ENCODE assay signal across 8 cellular contexts in the genomic region with DNA sequence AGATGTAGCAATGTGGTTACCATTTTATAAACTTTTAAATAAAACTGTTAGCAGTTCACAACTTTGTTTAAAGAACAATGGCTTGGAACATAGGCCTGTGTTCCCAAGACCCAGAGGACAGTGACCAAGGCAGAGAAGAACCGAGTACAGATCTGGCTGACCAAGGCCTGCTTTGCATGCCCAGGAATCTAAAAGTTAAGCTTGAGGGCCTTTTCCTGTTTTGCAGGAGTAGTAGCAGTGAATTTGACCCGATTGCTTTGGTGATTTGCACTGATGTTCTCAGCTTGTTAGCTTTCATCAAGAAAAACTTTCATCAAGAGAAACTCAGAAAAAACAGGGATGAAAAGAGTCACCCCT. TPM values are rescaled to one million over a fixed set of nuclear protein-coding genes. Genes with fewer than 3 reads are reported as not detected.
DNase-seq lines count a peak whose midpoint lies in the region; ATAC-seq and TF ChIP-seq lines count a peak whose summit lies in the region.
"Had no signal": no experiment of that assay in that cellular context is flagged by ENCODE, and none has a peak within 500 bp of the region (broad histone marks: within the 10 kb centered on the region; RNA-seq: fewer than 3 reads in every experiment).

No MANE protein-coding gene starts in this region.

- H3K9me2 ChIP-seq in GM23338 (ENCODE audit: insufficient read depth), result no peaks in the 10 kb centered on the region

- TF ChIP-seq CTCF in GM23338 (conservative IDR thresholded peaks at IDR 0.05; ENCODE audit: low read depth in 2 of 2), result no peak

- H3K4me1 Mint-ChIP-seq in GM23338, result peaks cover 34% of the 10 kb centered on the region; the same call in 2 of the 3 replicates

- no peaks in the 10 kb centered on the region for H4K20me1 ChIP-seq in GM23338 (replicated peaks; ENCODE audit: insufficient read depth)

- H3K4me3 ChIP-seq in GM23338 (no peak overlapping the region), rectal smooth muscle tissue (ENCODE audit: low read length) (no peak overlapping the region), MG63 (no peak overlapping the region)

- no peaks in the 10 kb centered on the region; the same call in 2 of the 3 replicates for H3K36me3 Mint-ChIP-seq in GM23338 (ENCODE audit: low read depth)

- peaks cover 1% of the 10 kb centered on the region for H3K27me3 Mint-ChIP-seq in GM23338 (ENCODE audit: insufficient read depth, low read depth, poor library complexity)
- H3K27me3 Mint-ChIP-seq: naive thymus-derived CD8-positive, alpha-beta T cell had no signal

- H3F3A ChIP-seq in GM23338 (replicated peaks; ENCODE audit: low read depth), result no peaks in the 10 kb centered on the region

- H3K4me3 Mint-ChIP-seq in GM23338, result no peak overlapping the region
- H3K4me3 Mint-ChIP-seq: naive thymus-derived CD8-positive, alpha-beta T cell had no signal

- H3K36me3 ChIP-seq in GM23338 (ENCODE audit: insufficient read depth) (no peaks in the 10 kb centered on the region), rectal smooth muscle tissue (ENCODE audit: control insufficient read depth, insufficient read depth, low read length) (no peaks in the 10 kb centered on the region), MG63 (no peaks in the 10 kb centered on the region)

- no peak overlapping the region for H3K9ac ChIP-seq in rectal smooth muscle tissue (ENCODE audit: low read length)

- no peaks in the 10 kb centered on the region for H3K9me3 ChIP-seq in MG63

- no peak overlapping the region for H2AFZ ChIP-seq in GM23338

- no peak overlapping the region for H3K4me2 ChIP-seq in GM23338

- H3K27ac ChIP-seq in GM23338 (ENCODE audit: low read depth) (no peak overlapping the region), rectal smooth muscle tissue (ENCODE audit: low read depth, low read length) (peak overlapping the region; percentile 3)

- ATAC-seq in GM19025 (IDR thresholded peaks at IDR 0.05; ENCODE audit: low read depth, unreplicated experiment), result peak; percentile 30
- ATAC-seq in GM23338, result no peak
- peak; percentile 18 for ATAC-seq in HG03565 (IDR thresholded peaks at IDR 0.05; ENCODE audit: unreplicated experiment)
- ATAC-seq: naive thymus-derived CD8-positive, alpha-beta T cell had no signal

- H3K4me1 ChIP-seq in GM23338 (ENCODE audit: insufficient read depth), result 0 out of 2 replicates have a peak, but pooled peaks cover 7% of the 10 kb centered on the region
- peaks cover 40% of the 10 kb centered on the region for H3K4me1 ChIP-seq in rectal smooth muscle tissue (ENCODE audit: control insufficient read depth, insufficient read depth, low read length)

- H3K79me2 ChIP-seq in GM23338 (replicated peaks; ENCODE audit: insufficient read depth), result no peaks in the 10 kb centered on the region

- DNase-seq in GM23338 (ENCODE audit: low spot score), result no peak
- DNase-seq in kidney tubule cell (ENCODE audit: low spot score), result no peak
- no peak for DNase-seq in T-helper 2 cell
- DNase-seq in MG63, result no peak
- DNase-seq: naive thymus-derived CD8-positive, alpha-beta T cell had no signal

- no peaks in the 10 kb centered on the region for H3K9me3 Mint-ChIP-seq in GM23338

- peak overlapping the region; percentile 11; the same call in 1 of the 2 replicates for H3K27ac Mint-ChIP-seq in GM23338
- H3K27ac Mint-ChIP-seq: naive thymus-derived CD8-positive, alpha-beta T cell had no signal

- H3K27me3 ChIP-seq in GM23338 (ENCODE audit: insufficient read depth) (no peaks in the 10 kb centered on the region), rectal smooth muscle tissue (ENCODE audit: control insufficient read depth, insufficient read depth, low read length) (no peaks in the 10 kb centered on the region), MG63 (no peaks in the 10 kb centered on the region)

TF ChIP-seq in GM23338, 12 proteins besides CTCF, POLR2A, EP300 and RAD21 (continues in another document):
- TF ChIP-seq, protein P1, sequence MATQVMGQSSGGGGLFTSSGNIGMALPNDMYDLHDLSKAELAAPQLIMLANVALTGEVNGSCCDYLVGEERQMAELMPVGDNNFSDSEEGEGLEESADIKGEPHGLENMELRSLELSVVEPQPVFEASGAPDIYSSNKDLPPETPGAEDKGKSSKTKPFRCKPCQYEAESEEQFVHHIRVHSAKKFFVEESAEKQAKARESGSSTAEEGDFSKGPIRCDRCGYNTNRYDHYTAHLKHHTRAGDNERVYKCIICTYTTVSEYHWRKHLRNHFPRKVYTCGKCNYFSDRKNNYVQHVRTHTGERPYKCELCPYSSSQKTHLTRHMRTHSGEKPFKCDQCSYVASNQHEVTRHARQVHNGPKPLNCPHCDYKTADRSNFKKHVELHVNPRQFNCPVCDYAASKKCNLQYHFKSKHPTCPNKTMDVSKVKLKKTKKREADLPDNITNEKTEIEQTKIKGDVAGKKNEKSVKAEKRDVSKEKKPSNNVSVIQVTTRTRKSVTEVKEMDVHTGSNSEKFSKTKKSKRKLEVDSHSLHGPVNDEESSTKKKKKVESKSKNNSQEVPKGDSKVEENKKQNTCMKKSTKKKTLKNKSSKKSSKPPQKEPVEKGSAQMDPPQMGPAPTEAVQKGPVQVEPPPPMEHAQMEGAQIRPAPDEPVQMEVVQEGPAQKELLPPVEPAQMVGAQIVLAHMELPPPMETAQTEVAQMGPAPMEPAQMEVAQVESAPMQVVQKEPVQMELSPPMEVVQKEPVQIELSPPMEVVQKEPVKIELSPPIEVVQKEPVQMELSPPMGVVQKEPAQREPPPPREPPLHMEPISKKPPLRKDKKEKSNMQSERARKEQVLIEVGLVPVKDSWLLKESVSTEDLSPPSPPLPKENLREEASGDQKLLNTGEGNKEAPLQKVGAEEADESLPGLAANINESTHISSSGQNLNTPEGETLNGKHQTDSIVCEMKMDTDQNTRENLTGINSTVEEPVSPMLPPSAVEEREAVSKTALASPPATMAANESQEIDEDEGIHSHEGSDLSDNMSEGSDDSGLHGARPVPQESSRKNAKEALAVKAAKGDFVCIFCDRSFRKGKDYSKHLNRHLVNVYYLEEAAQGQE (IDR thresholded peaks at IDR 0.05; ENCODE audit: unreplicated experiment), result no peak
- TF ChIP-seq EZH2phosphoT487 (IDR thresholded peaks at IDR 0.05; ENCODE audit: unreplicated experiment), result no peak
- no peak for TF ChIP-seq STAT1 (IDR thresholded peaks at IDR 0.05; ENCODE audit: unreplicated experiment)
- TF ChIP-seq, protein P2, sequence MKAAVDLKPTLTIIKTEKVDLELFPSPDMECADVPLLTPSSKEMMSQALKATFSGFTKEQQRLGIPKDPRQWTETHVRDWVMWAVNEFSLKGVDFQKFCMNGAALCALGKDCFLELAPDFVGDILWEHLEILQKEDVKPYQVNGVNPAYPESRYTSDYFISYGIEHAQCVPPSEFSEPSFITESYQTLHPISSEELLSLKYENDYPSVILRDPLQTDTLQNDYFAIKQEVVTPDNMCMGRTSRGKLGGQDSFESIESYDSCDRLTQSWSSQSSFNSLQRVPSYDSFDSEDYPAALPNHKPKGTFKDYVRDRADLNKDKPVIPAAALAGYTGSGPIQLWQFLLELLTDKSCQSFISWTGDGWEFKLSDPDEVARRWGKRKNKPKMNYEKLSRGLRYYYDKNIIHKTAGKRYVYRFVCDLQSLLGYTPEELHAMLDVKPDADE (IDR thresholded peaks at IDR 0.05), result no peak

RNA-seq across cellular contexts. Expression of a gene that starts 9.9 kb away (rescaled TPM):
- not detected in 2 replicates for total RNA-seq in GM23338 (2014; rRNA removed; shearing (Covaris generic))
- 1.3 and 1.6 TPM in 2 replicates for polyA plus RNA-seq in GM23338 (2016; fragmentation: Nextera tagmentation; extraction: Ambion mirVana)
- 19.9 and 31.5 TPM in 2 replicates for total RNA-seq in MG63 (2014; rRNA removed; shearing (Covaris generic); ENCODE audit: low replicate concordance)

Comparison
In these comparisons a context has a peak if more than half of its experiments do, and no peak if none do; other contexts are left out.
1. RNA of a gene that starts 9.9 kb away (total RNA-seq): 19.9 to 31.5 TPM in MG63; not detected in GM23338; every median in the first group is over 10 times any median in the second.